1 cellular context compared by ENCODE assay signal in the genomic region with DNA sequence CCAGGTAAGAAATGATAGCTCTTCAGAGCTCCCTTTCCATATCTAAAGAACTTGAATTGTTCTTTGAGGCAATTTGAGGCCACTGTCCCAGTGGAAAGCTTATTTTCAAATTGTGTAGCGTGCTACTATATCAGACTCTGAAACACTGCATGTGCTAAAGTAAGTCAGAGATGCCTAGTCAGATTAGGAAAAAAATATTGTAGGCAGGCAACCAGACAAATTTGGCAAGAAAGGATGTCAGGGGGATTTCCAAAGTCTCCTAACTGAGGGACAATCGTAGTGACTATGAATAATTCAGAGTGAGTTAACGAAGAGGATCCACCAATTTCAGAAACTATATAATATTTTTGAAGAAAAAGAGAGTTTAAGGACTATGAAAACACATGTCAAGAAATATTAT.
TF ChIP-seq lines count a peak whose summit lies in the region.

No MANE protein-coding gene starts in this region.

TF ChIP-seq in GM23338, 12 proteins besides CTCF, POLR2A, EP300 and RAD21 (continued from another document):
- TF ChIP-seq, protein P1, sequence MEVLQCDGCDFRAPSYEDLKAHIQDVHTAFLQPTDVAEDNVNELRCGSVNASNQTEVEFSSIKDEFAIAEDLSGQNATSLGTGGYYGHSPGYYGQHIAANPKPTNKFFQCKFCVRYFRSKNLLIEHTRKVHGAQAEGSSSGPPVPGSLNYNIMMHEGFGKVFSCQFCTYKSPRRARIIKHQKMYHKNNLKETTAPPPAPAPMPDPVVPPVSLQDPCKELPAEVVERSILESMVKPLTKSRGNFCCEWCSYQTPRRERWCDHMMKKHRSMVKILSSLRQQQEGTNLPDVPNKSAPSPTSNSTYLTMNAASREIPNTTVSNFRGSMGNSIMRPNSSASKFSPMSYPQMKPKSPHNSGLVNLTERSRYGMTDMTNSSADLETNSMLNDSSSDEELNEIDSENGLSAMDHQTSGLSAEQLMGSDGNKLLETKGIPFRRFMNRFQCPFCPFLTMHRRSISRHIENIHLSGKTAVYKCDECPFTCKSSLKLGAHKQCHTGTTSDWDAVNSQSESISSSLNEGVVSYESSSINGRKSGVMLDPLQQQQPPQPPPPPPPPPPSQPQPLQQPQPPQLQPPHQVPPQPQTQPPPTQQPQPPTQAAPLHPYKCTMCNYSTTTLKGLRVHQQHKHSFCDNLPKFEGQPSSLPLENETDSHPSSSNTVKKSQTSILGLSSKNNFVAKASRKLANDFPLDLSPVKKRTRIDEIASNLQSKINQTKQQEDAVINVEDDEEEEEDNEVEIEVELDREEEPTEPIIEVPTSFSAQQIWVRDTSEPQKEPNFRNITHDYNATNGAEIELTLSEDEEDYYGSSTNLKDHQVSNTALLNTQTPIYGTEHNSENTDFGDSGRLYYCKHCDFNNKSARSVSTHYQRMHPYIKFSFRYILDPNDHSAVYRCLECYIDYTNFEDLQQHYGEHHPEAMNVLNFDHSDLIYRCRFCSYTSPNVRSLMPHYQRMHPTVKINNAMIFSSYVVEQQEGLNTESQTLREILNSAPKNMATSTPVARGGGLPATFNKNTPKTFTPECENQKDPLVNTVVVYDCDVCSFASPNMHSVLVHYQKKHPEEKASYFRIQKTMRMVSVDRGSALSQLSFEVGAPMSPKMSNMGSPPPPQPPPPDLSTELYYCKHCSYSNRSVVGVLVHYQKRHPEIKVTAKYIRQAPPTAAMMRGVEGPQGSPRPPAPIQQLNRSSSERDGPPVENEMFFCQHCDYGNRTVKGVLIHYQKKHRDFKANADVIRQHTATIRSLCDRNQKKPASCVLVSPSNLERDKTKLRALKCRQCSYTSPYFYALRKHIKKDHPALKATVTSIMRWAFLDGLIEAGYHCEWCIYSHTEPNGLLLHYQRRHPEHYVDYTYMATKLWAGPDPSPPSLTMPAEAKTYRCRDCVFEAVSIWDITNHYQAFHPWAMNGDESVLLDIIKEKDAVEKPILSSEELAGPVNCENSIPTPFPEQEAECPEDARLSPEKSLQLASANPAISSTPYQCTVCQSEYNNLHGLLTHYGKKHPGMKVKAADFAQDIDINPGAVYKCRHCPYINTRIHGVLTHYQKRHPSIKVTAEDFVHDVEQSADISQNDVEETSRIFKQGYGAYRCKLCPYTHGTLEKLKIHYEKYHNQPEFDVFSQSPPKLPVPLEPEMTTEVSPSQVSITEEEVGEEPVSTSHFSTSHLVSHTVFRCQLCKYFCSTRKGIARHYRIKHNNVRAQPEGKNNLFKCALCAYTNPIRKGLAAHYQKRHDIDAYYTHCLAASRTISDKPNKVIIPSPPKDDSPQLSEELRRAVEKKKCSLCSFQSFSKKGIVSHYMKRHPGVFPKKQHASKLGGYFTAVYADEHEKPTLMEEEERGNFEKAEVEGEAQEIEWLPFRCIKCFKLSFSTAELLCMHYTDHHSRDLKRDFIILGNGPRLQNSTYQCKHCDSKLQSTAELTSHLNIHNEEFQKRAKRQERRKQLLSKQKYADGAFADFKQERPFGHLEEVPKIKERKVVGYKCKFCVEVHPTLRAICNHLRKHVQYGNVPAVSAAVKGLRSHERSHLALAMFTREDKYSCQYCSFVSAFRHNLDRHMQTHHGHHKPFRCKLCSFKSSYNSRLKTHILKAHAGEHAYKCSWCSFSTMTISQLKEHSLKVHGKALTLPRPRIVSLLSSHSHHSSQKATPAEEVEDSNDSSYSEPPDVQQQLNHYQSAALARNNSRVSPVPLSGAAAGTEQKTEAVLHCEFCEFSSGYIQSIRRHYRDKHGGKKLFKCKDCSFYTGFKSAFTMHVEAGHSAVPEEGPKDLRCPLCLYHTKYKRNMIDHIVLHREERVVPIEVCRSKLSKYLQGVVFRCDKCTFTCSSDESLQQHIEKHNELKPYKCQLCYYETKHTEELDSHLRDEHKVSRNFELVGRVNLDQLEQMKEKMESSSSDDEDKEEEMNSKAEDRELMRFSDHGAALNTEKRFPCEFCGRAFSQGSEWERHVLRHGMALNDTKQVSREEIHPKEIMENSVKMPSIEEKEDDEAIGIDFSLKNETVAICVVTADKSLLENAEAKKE (CRISPR knock-in tag; IDR thresholded peaks at IDR 0.05), result no peak
- no peak for TF ChIP-seq NANOG (IDR thresholded peaks at IDR 0.05; ENCODE audit: borderline replicate concordance)
- TF ChIP-seq, protein P2, sequence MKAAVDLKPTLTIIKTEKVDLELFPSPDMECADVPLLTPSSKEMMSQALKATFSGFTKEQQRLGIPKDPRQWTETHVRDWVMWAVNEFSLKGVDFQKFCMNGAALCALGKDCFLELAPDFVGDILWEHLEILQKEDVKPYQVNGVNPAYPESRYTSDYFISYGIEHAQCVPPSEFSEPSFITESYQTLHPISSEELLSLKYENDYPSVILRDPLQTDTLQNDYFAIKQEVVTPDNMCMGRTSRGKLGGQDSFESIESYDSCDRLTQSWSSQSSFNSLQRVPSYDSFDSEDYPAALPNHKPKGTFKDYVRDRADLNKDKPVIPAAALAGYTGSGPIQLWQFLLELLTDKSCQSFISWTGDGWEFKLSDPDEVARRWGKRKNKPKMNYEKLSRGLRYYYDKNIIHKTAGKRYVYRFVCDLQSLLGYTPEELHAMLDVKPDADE (IDR thresholded peaks at IDR 0.05), result no peak
- no peak for TF ChIP-seq STAT1 (IDR thresholded peaks at IDR 0.05; ENCODE audit: unreplicated experiment)
- no peak for TF ChIP-seq POLR2AphosphoS5 (IDR thresholded peaks at IDR 0.05; ENCODE audit: low read depth)
- TF ChIP-seq, protein P3, sequence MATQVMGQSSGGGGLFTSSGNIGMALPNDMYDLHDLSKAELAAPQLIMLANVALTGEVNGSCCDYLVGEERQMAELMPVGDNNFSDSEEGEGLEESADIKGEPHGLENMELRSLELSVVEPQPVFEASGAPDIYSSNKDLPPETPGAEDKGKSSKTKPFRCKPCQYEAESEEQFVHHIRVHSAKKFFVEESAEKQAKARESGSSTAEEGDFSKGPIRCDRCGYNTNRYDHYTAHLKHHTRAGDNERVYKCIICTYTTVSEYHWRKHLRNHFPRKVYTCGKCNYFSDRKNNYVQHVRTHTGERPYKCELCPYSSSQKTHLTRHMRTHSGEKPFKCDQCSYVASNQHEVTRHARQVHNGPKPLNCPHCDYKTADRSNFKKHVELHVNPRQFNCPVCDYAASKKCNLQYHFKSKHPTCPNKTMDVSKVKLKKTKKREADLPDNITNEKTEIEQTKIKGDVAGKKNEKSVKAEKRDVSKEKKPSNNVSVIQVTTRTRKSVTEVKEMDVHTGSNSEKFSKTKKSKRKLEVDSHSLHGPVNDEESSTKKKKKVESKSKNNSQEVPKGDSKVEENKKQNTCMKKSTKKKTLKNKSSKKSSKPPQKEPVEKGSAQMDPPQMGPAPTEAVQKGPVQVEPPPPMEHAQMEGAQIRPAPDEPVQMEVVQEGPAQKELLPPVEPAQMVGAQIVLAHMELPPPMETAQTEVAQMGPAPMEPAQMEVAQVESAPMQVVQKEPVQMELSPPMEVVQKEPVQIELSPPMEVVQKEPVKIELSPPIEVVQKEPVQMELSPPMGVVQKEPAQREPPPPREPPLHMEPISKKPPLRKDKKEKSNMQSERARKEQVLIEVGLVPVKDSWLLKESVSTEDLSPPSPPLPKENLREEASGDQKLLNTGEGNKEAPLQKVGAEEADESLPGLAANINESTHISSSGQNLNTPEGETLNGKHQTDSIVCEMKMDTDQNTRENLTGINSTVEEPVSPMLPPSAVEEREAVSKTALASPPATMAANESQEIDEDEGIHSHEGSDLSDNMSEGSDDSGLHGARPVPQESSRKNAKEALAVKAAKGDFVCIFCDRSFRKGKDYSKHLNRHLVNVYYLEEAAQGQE (IDR thresholded peaks at IDR 0.05; ENCODE audit: unreplicated experiment), result no peak
- TF ChIP-seq EZH2phosphoT487 (IDR thresholded peaks at IDR 0.05; ENCODE audit: unreplicated experiment), result no peak
- TF ChIP-seq ZNF114 (CRISPR knock-in tag; IDR thresholded peaks at IDR 0.05), result no peak
- TF ChIP-seq ZNF331 (CRISPR knock-in tag; IDR thresholded peaks at IDR 0.05; ENCODE audit: low read depth), result no peak
- TF ChIP-seq CREB1 (CRISPR knock-in tag; IDR thresholded peaks at IDR 0.05; ENCODE audit: low read depth), result no peak
- no peak for TF ChIP-seq EZH2 (IDR thresholded peaks at IDR 0.05; ENCODE audit: low read depth, unreplicated experiment)
